In genomic region chr18:70416496-70416895, GRCh38 we compare ENCODE assay signal across 18 cellular contexts.
DNase-seq lines count a peak whose midpoint lies in the region; ATAC-seq, FAIRE-seq and TF ChIP-seq lines count a peak whose summit lies in the region.
"Had no signal": no experiment of that assay in that cellular context is flagged by ENCODE, and none has a peak within 500 bp of the region (broad histone marks: within the 10 kb centered on the region; RNA-seq: fewer than 3 reads in every experiment).

No MANE protein-coding gene starts in this region.

- H3K9me3 Mint-ChIP-seq in progenitor cell of endocrine pancreas (ENCODE audit: low read depth) (no peaks in the 10 kb centered on the region), Calu3 (ENCODE audit: low read depth, unreplicated experiment) (no peaks in the 10 kb centered on the region)
- H3K9me3 Mint-ChIP-seq: CD8-positive, alpha-beta T cell had no signal

- peak; percentile 44 for DNase-seq in DMS53 (lab: John Stamatoyannopoulos, UW)
- DNase-seq in DMS53 treated with DMSO at 0.1 percent for 48 hours (lab: John Stamatoyannopoulos, UW; ENCODE audit: unreplicated experiment): no peak
- no peak for DNase-seq in A549 (ENCODE audit: low read depth in 1 of 2, low spot score in 1 of 2)
- DNase-seq in Panc1 (ENCODE audit: low read depth, low spot score): no peak
- no peak for DNase-seq in progenitor cell of endocrine pancreas (ENCODE audit: low spot score, unreplicated experiment)
- DNase-seq in HAP-1 (ENCODE audit: low spot score in 2 of 2): no peak
- DNase-seq in Calu3: no peak
- DNase-seq: CD8-positive, alpha-beta T cell; DMS79 treated with DMSO at 0.1 percent for 48 hours; GF-D8; GOT3; H7; KG1 had no signal

- TF ChIP-seq CTCF in A549 (IDR thresholded peaks at IDR 0.05): no peak
- TF ChIP-seq CTCF in Panc1 (IDR thresholded peaks at IDR 0.05): no peak
- no peak for TF ChIP-seq CTCF in progenitor cell of endocrine pancreas (IDR thresholded peaks at IDR 0.05; ENCODE audit: unreplicated experiment)
- TF ChIP-seq CTCF in Calu3 (IDR thresholded peaks at IDR 0.05; ENCODE audit: unreplicated experiment): no peak

- H3K36me3 ChIP-seq in Panc1 (ENCODE audit: control insufficient read depth, insufficient read depth, low read length) (no peaks in the 10 kb centered on the region), HAP-1 (replicated peaks) (no peaks in the 10 kb centered on the region)
- H3K36me3 ChIP-seq: BLaER1 treated with 17β-estradiol and CSF1 and Interleukin-3, amounts not matched to agents 10 nM and 100 nM had no signal

- intact Hi-C loops in Panc1 (cut with micrococcal nuclease; ENCODE audit: unreplicated experiment) (no loop called here), Calu3 (cut with micrococcal nuclease; ENCODE audit: unreplicated experiment) (no loop called here)

- H3K27me3 Mint-ChIP-seq in progenitor cell of endocrine pancreas (peaks cover 3% of the 10 kb centered on the region), Calu3 (ENCODE audit: unreplicated experiment) (no peaks in the 10 kb centered on the region)

- BruUV-seq in Panc1 (replicated peaks; lab: Mats Ljungman, UMichigan) (no TSS peak), Calu3 (replicated peaks; lab: Mats Ljungman, UMichigan) (no TSS peak)

- H3K4me3 Mint-ChIP-seq in progenitor cell of endocrine pancreas (ENCODE audit: low read depth): no peak overlapping the region
- H3K4me3 Mint-ChIP-seq in Calu3 (ENCODE audit: low read depth, unreplicated experiment): no peak overlapping the region
- H3K4me3 Mint-ChIP-seq: B cell; CD8-positive, alpha-beta T cell had no signal

- H3K36me3 Mint-ChIP-seq in progenitor cell of endocrine pancreas (ENCODE audit: insufficient read depth) (no peaks in the 10 kb centered on the region), Calu3 (ENCODE audit: insufficient read depth, unreplicated experiment) (peaks cover 4% of the 10 kb centered on the region)
- H3K36me3 Mint-ChIP-seq: CD8-positive, alpha-beta T cell had no signal

- H3K4me1 ChIP-seq in A549 (peaks cover 63% of the 10 kb centered on the region), Panc1 (ENCODE audit: control insufficient read depth, insufficient read depth, low read length) (peaks cover 66% of the 10 kb centered on the region), HAP-1 (no peaks in the 10 kb centered on the region)

- no peak for TF ChIP-seq POLR2A in A549 (IDR thresholded peaks at IDR 0.05; ENCODE audit: low read length)

- no peak for FAIRE-seq in A549 (lab: Jason Lieb, UNC)
- FAIRE-seq: HTR-8/SVneo had no signal

- H3K4me1 Mint-ChIP-seq in progenitor cell of endocrine pancreas (ENCODE audit: low read depth) (peaks cover 15% of the 10 kb centered on the region), Calu3 (ENCODE audit: low read depth, unreplicated experiment) (peaks cover 45% of the 10 kb centered on the region)
- H3K4me1 Mint-ChIP-seq: B cell had no signal

- no peaks in the 10 kb centered on the region for H3K9me3 ChIP-seq in A549
- no peaks in the 10 kb centered on the region for H3K9me3 ChIP-seq in Panc1 (ENCODE audit: control insufficient read depth, insufficient read depth, low read depth, low read length)
- no peaks in the 10 kb centered on the region for H3K9me3 ChIP-seq in HAP-1

- H3K27ac Mint-ChIP-seq in progenitor cell of endocrine pancreas: peak overlapping the region; percentile 26
- H3K27ac Mint-ChIP-seq in Calu3 (ENCODE audit: unreplicated experiment): no peak overlapping the region
- H3K27ac Mint-ChIP-seq: B cell; CD8-positive, alpha-beta T cell had no signal

- no peak for TF ChIP-seq EP300 in A549 (IDR thresholded peaks at IDR 0.05)

- H3K4me3 ChIP-seq in A549: no peak overlapping the region
- H3K4me3 ChIP-seq in Panc1 (ENCODE audit: low read depth in 2 of 2, low read length in 2 of 2): no peak overlapping the region
- H3K4me3 ChIP-seq in HAP-1: no peak overlapping the region
- H3K4me3 ChIP-seq: BLaER1 treated with 17β-estradiol and CSF1 and Interleukin-3, amounts not matched to agents 10 nM and 100 nM had no signal

- CTCF ChIA-PET in A549 (lab: Yijun Ruan, JAX) (interaction anchor here (1.3 kb wide), 1 partner anchor 17 kb away, joined by 6 read pairs; no protein-coding TSS in a partner anchor), Panc1 (lab: Charles Lee) (no interaction called here), Calu3 (lab: Charles Lee) (no interaction called here)

- no peak for TF ChIP-seq RAD21 in A549 (conservative IDR thresholded peaks at IDR 0.05 in 1 of 2, IDR thresholded peaks at IDR 0.05 in 1 of 2)

- no peak overlapping the region for H3K4me2 ChIP-seq in A549
- H3K4me2 ChIP-seq: BLaER1 treated with 17β-estradiol and CSF1 and Interleukin-3, amounts not matched to agents 10 nM and 100 nM had no signal

- in situ Hi-C loops in Panc1 (cut with HindIII; ENCODE audit: low pct_unique_long_range_greater_than_20kb, low sequenced_read_pairs): no loop called here
- in situ Hi-C loops in HAP-1 (cut with MboI; ENCODE audit: low sequenced_read_pairs): no loop called here

- POLR2A ChIA-PET in A549 (lab: Yijun Ruan, JAX) (no interaction called here), Panc1 (lab: Charles Lee) (no interaction called here)

- peak overlapping the region; percentile 36 to 93 for H3K27ac ChIP-seq in A549
- H3K27ac ChIP-seq in Panc1 (ENCODE audit: low read length): peak overlapping the region; percentile 100
- H3K27ac ChIP-seq: 22Rv1 had no signal

- H3K27me3 ChIP-seq in Panc1 (ENCODE audit: control insufficient read depth, insufficient read depth, low read length): no peaks in the 10 kb centered on the region
- no peaks in the 10 kb centered on the region for H3K27me3 ChIP-seq in HAP-1 (ENCODE audit: low read depth)
- H3K27me3 ChIP-seq: BLaER1 treated with 17β-estradiol and CSF1 and Interleukin-3, amounts not matched to agents 10 nM and 100 nM had no signal

- ATAC-seq in A549 (no peak), Panc1 (peak; percentile 32), GM21360 (IDR thresholded peaks at IDR 0.05; ENCODE audit: unreplicated experiment) (no peak)
- ATAC-seq: CD8-positive, alpha-beta T cell had no signal

- WGBS in A549 (ENCODE audit: missing lambda C conversion rate): 81% methylated on average over 8 of the region's 8 CpGs

TF ChIP-seq in A549, 52 proteins besides CTCF, POLR2A, EP300 and RAD21:
- TF ChIP-seq CBX8 (IDR thresholded peaks at IDR 0.05): no peak
- TF ChIP-seq JUN (IDR thresholded peaks at IDR 0.05): no peak
- TF ChIP-seq FOSL2 (IDR thresholded peaks at IDR 0.05): no peak
- no peak for TF ChIP-seq FOSL2 (CRISPR knock-in tag; IDR thresholded peaks at IDR 0.05)
- no peak for TF ChIP-seq ELK1 (IDR thresholded peaks at IDR 0.05; ENCODE audit: low read depth, low read length)
- TF ChIP-seq E2F6 (IDR thresholded peaks at IDR 0.05; ENCODE audit: borderline replicate concordance, low read depth): no peak
- no peak for TF ChIP-seq ZFP36 (IDR thresholded peaks at IDR 0.05; ENCODE audit: borderline replicate concordance, partially characterized antibody)
- TF ChIP-seq NR3C1 (IDR thresholded peaks at IDR 0.05): no peak
- TF ChIP-seq EHF (CRISPR knock-in tag; IDR thresholded peaks at IDR 0.05): no peak
- TF ChIP-seq HOXA7 (CRISPR knock-in tag; IDR thresholded peaks at IDR 0.05): no peak
- TF ChIP-seq MAFK (IDR thresholded peaks at IDR 0.05; ENCODE audit: partially characterized antibody): no peak
- TF ChIP-seq FOSB (CRISPR knock-in tag; IDR thresholded peaks at IDR 0.05): no peak
- TF ChIP-seq USF2 (IDR thresholded peaks at IDR 0.05): no peak
- TF ChIP-seq SREBF2 (IDR thresholded peaks at IDR 0.05): no peak
